Comparison of ENCODE assay signal across 12 cellular contexts in the genomic region with DNA sequence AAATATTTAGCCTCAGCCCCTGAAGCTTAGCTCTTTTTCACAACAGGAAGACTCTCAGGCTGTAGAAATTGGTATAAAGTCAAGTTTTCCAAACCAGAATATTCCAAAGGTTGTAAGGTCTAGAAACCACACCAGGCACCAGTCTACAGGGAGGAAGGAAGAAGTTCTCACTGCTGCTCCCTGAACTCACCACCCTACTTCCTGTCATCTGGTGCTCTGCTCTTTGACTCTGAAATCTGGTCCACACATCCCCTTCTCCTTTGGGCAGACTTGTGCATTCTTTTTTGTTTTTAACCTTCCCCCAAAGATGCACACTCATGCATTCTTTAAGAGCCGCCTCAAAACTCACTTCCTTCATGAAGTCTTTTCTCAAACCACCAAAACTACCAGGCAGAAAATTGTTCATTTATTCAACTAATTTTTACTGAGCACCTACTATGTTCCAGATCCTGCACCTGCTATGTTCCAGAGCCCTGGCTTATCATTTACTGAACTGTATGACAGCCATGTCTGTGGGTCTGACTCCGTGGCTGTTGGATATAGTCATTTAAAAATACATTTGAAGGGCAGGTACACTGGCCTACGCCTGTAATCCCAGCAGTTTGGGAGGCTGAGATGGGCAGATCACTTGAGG. TPM values are rescaled to one million over a fixed set of nuclear protein-coding genes. Genes with fewer than 3 reads are reported as not detected.
DNase-seq lines count a peak whose midpoint lies in the region; ATAC-seq and TF ChIP-seq lines count a peak whose summit lies in the region.
"Had no signal": no experiment of that assay in that cellular context is flagged by ENCODE, and none has a peak within 500 bp of the region (broad histone marks: within the 10 kb centered on the region; RNA-seq: fewer than 3 reads in every experiment).

No MANE protein-coding gene starts in this region.

- TF ChIP-seq CTCF in PC-3 (conservative IDR thresholded peaks at IDR 0.05; ENCODE audit: low read depth, low read length) (no peak), fibroblast of lung (conservative IDR thresholded peaks at IDR 0.05 in 1 of 2, IDR thresholded peaks at IDR 0.05 in 1 of 2; ENCODE audit: low read depth in 1 of 2, low read length in 2 of 2) (no peak)

- H3K27ac ChIP-seq in PC-3 (ENCODE audit: low read length) (no peak overlapping the region), fibroblast of lung (ENCODE audit: insufficient read depth, low read length) (no peak overlapping the region)
- H3K27ac ChIP-seq: thoracic aorta had no signal

- no peaks in the 10 kb centered on the region for H3K27me3 Mint-ChIP-seq in stimulated activated naive B cell treated with anti-CD40 and anti-IgM and Interleukin-4, amounts not matched to agents 10 μg/mL and 1 μg/mL and 100 μg/mL, for 72 hours

- no peaks in the 10 kb centered on the region for H3K9me2 ChIP-seq in PC-3 (replicated peaks; ENCODE audit: low read length)

- H4K20me1 ChIP-seq in PC-3 (ENCODE audit: low read length) (no peaks in the 10 kb centered on the region), fibroblast of lung (ENCODE audit: control insufficient read depth, extremely low read depth, insufficient read depth, low read length) (no peaks in the 10 kb centered on the region)

- H3K9ac ChIP-seq in PC-3 (ENCODE audit: low read length) (no peak overlapping the region), fibroblast of lung (ENCODE audit: insufficient read depth, low read length) (no peak overlapping the region)

- no peaks in the 10 kb centered on the region for H3K9me3 Mint-ChIP-seq in stimulated activated naive B cell treated with anti-CD40 and anti-IgM and Interleukin-4, amounts not matched to agents 10 μg/mL and 1 μg/mL and 100 μg/mL, for 72 hours

- BruUV-seq in PC-3 (replicated peaks; lab: Mats Ljungman, UMichigan) = no TSS peak

- POLR2A ChIA-PET in PC-3 (lab: Charles Lee; ENCODE audit: unreplicated experiment) = no interaction called here

- 0 out of 2 replicates have a peak overlapping the region, but pooled peaks have one; percentile 14 for H2AFZ ChIP-seq in PC-3 (ENCODE audit: low read length)
- H2AFZ ChIP-seq in fibroblast of lung (ENCODE audit: low read length) = peak overlapping the region; percentile 48

- ATAC-seq in Right ventricle myocardium superior (ENCODE audit: poor library complexity) (peak; percentile 67), PC-3 (no peak), HG02885 (IDR thresholded peaks at IDR 0.05; ENCODE audit: poor library complexity, unreplicated experiment) (no peak)
- ATAC-seq in stimulated activated naive B cell treated with anti-CD40 and anti-IgM and Interleukin-4, amounts not matched to agents 10 μg/mL and 1 μg/mL and 100 μg/mL, for 72 hours (replicated peaks) = peak; percentile 54 to 57

- H3F3A ChIP-seq in PC-3 (ENCODE audit: low read length, unreplicated experiment) = no peaks in the 10 kb centered on the region

- no peak overlapping the region for H3K4me3 Mint-ChIP-seq in stimulated activated naive B cell treated with anti-CD40 and anti-IgM and Interleukin-4, amounts not matched to agents 10 μg/mL and 1 μg/mL and 100 μg/mL, for 72 hours

- H3K9me3 ChIP-seq in PC-3 (ENCODE audit: low read length) = no peaks in the 10 kb centered on the region
- no peaks in the 10 kb centered on the region for H3K9me3 ChIP-seq in fibroblast of lung (ENCODE audit: control insufficient read depth, insufficient read depth, low read depth, low read length)
- H3K9me3 ChIP-seq: thoracic aorta had no signal

- no peaks in the 10 kb centered on the region for H3K79me2 ChIP-seq in PC-3 (ENCODE audit: low read length)
- no peaks in the 10 kb centered on the region for H3K79me2 ChIP-seq in fibroblast of lung (ENCODE audit: control insufficient read depth, insufficient read depth, low read length)

- H3K4me1 ChIP-seq in PC-3 (ENCODE audit: insufficient read depth, low read length) (peaks cover 25% of the 10 kb centered on the region), fibroblast of lung (ENCODE audit: control insufficient read depth, extremely low read depth, insufficient read depth, low read length) (no peaks in the 10 kb centered on the region)

- H3K27ac Mint-ChIP-seq in stimulated activated naive B cell treated with anti-CD40 and anti-IgM and Interleukin-4, amounts not matched to agents 10 μg/mL and 1 μg/mL and 100 μg/mL, for 72 hours = peak overlapping the region; percentile 87

- CTCF ChIA-PET in PC-3 (lab: Charles Lee) = no interaction called here

- H3K27me3 ChIP-seq in PC-3 (ENCODE audit: low read length) (no peaks in the 10 kb centered on the region), fibroblast of lung (ENCODE audit: control insufficient read depth, insufficient read depth, low read length) (no peaks in the 10 kb centered on the region)

- H3K36me3 Mint-ChIP-seq in stimulated activated naive B cell treated with anti-CD40 and anti-IgM and Interleukin-4, amounts not matched to agents 10 μg/mL and 1 μg/mL and 100 μg/mL, for 72 hours = no peaks in the 10 kb centered on the region

- no peak for DNase-seq in Right ventricle myocardium superior
- DNase-seq in cardiac septum (ENCODE audit: low spot score) = no peak
- DNase-seq in PC-3 = no peak
- no peak for DNase-seq in fibroblast of lung (ENCODE audit: low read depth in 2 of 2)
- DNase-seq in stimulated activated naive B cell treated with anti-CD40 and anti-IgM and Interleukin-4, amounts not matched to agents 10 μg/mL and 1 μg/mL and 100 μg/mL, for 72 hours = no peak
- DNase-seq in NCI-H1417 (lab: John Stamatoyannopoulos, UW) = no peak
- no peak for DNase-seq in ecto neural progenitor cell (ENCODE audit: low spot score)
- DNase-seq: activated T-cell treated with anti-CD3 and anti-CD28 coated beads for 4 hours; NCI-H2029; stimulated activated CD4-positive, alpha-beta T cell treated with anti-CD3 and anti-CD28 coated beads, Interleukin-2, amount 100 ng/mL, for 48 hours had no signal

- peaks cover 15 to 27% of the 10 kb centered on the region in 2 donors for H3K4me1 Mint-ChIP-seq in stimulated activated naive B cell treated with anti-CD40 and anti-IgM and Interleukin-4, amounts not matched to agents 10 μg/mL and 1 μg/mL and 100 μg/mL, for 72 hours

- H3K4me3 ChIP-seq in PC-3 (ENCODE audit: low read length) (no peak overlapping the region), fibroblast of lung (replicated peaks in 1 of 4; ENCODE audit: control extremely low read depth in 1 of 4, insufficient read depth in 1 of 4, low read depth in 3 of 4, low read length in 4 of 4) (no peak overlapping the region)
- H3K4me3 ChIP-seq: thoracic aorta had no signal

- intact Hi-C loops in Right ventricle myocardium superior (cut with DNase I) (no loop called here), cardiac septum (cut with DNase I) (no loop called here), PC-3 (cut with micrococcal nuclease) (no loop called here)

- no peak overlapping the region for H3K4me2 ChIP-seq in PC-3 (ENCODE audit: low read length)
- no peak overlapping the region for H3K4me2 ChIP-seq in fibroblast of lung (ENCODE audit: extremely low read depth, insufficient read depth, low read length)

- H3K36me3 ChIP-seq in PC-3 (ENCODE audit: low read depth, low read length) = no peaks in the 10 kb centered on the region
- no peaks in the 10 kb centered on the region for H3K36me3 ChIP-seq in fibroblast of lung (ENCODE audit: control insufficient read depth, insufficient read depth, low read length)
- H3K36me3 ChIP-seq: thoracic aorta had no signal

RNA-seq across cellular contexts. Expression of a gene that starts 30.0 kb away (rescaled TPM):
- total RNA-seq in Right ventricle myocardium superior (72.5 TPM), cardiac septum (46.6 TPM), PC-3 (2014; rRNA removed) (24.4 and 26.3 TPM in 2 replicates), fibroblast of lung (63.9 and 75.5 TPM in 2 replicates)
- polyA plus RNA-seq in fibroblast of lung = 50.1 and 67.7 TPM in 2 replicates
- polyA plus RNA-seq in fibroblast of lung (2012) = 22.3 and 29.1 TPM in 2 replicates
- 8.3 and 11.0 TPM in 2 replicates for polyA minus RNA-seq in fibroblast of lung (ENCODE audit: low replicate concordance)

Comparison
In these comparisons a context has a peak if more than half of its experiments do, and no peak if none do; other contexts are left out.
1. ATAC-seq: peak in Right ventricle myocardium superior (single experiment) and stimulated activated naive B cell treated with anti-CD40 and anti-IgM and Interleukin-4, amounts not matched to agents 10 μg/mL and 1 μg/mL and 100 μg/mL, for 72 hours (2 of 2); none in PC-3 (single experiment) and HG02885 (single experiment).